In the genomic region with DNA sequence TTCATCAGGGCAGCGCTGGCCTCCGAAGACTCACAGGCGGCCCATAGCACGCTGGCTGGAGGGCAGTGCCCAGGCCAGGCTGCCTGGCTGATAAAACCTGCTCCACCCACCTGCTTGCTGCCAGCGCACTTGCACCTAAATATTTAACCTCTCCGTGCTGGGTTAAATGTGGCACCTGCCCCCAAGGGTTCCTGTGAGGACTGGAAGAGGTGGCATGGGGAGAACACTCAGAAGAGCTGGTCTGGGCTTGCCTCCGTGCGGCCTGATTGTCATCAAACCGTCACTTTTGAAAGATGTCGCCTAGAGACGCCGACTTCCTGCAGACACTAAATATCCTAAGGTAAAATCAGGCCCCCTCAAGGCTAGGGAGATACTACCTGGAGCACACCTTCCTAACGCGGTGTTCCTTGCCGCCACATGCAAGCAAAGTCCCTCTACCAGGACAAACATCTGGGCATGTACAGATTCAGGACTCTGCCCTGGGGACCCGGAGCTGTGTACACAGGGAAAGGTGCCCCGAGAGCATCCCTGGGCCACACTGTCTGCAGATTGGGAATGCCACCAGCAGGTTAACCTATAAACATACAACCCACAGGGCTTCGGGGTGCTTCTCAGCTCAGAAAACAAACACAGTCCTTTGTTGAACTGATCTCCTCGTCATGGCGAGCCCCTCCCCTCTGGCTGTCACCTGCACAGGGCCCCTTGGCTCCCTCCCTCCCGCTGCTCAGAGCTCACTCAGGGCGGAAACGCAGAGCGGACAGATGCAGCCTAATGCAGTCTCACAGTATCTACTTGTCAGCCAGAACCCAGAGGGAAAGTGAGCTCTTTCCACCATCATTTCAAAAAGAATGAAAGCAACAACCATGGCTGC, we compare ENCODE assay signal across 15 cellular contexts.
A peak's percentile ranks its signal among the peaks of the same experiment; 100 is the strongest.
DNase-seq lines count a peak whose midpoint lies in the region; ATAC-seq and TF ChIP-seq lines count a peak whose summit lies in the region.
"Had no signal": no experiment of that assay in that cellular context is flagged by ENCODE, and none has a peak within 500 bp of the region (broad histone marks: within the 10 kb centered on the region; RNA-seq: fewer than 3 reads in every experiment).

No MANE protein-coding gene starts in this region.

- DNase-seq in NCI-H1092 (lab: John Stamatoyannopoulos, UW), result peak; percentile 12
- DNase-seq in NCI-H2107 (lab: John Stamatoyannopoulos, UW), result peak; percentile 62
- DNase-seq in foreskin keratinocyte, result no peak
- no peak for DNase-seq in progenitor cell of endocrine pancreas (ENCODE audit: low spot score, unreplicated experiment)
- DNase-seq in HEK293T (ENCODE audit: extremely low spot score), result no peak
- no peak for DNase-seq in caudate nucleus (lab: John Stamatoyannopoulos, UW)
- no peak for DNase-seq in stimulated activated CD4-positive, alpha-beta T cell treated with anti-CD3 and anti-CD28 coated beads, Interleukin-4, amount 100 ng/mL, for 4 hours
- no peak for DNase-seq in GM13976 (ENCODE audit: low spot score)
- DNase-seq: activated T-cell treated with anti-CD3 and anti-CD28 coated beads, Interleukin-2, amount 50 U/mL, for 1 hour; effector CD4-positive, alpha-beta T cell; kidney glomerular epithelial cell; MM.1S; naive thymus-derived CD8-positive, alpha-beta T cell had no signal

- H3K9me3 Mint-ChIP-seq in progenitor cell of endocrine pancreas (ENCODE audit: low read depth), result peaks cover 2% of the 10 kb centered on the region

- no peaks in the 10 kb centered on the region for H3K27me3 Mint-ChIP-seq in progenitor cell of endocrine pancreas
- H3K27me3 Mint-ChIP-seq: naive thymus-derived CD8-positive, alpha-beta T cell had no signal

- H3K4me3 Mint-ChIP-seq in progenitor cell of endocrine pancreas (ENCODE audit: low read depth), result no peak overlapping the region

- POLR2A ChIA-PET in HEK293T (lab: Yijun Ruan, JAX), result no interaction called here

- CTCF ChIA-PET in HEK293T (lab: Yijun Ruan, JAX), result no interaction called here

- H3K27ac Mint-ChIP-seq in progenitor cell of endocrine pancreas, result peak overlapping the region; percentile 78

- peaks cover 14% of the 10 kb centered on the region for H3K4me1 Mint-ChIP-seq in progenitor cell of endocrine pancreas (ENCODE audit: low read depth)

- peaks cover 20% of the 10 kb centered on the region for H3K36me3 Mint-ChIP-seq in progenitor cell of endocrine pancreas (ENCODE audit: insufficient read depth)

- H3K27me3 ChIP-seq in foreskin keratinocyte, result no peaks in the 10 kb centered on the region
- H3K27me3 ChIP-seq: ascending aorta, thyroid gland had no signal

- ATAC-seq in foreskin keratinocyte, result peak; percentile 6
- ATAC-seq: naive thymus-derived CD8-positive, alpha-beta T cell had no signal

- TF ChIP-seq CTCF in foreskin keratinocyte (conservative IDR thresholded peaks at IDR 0.05) (no peak), progenitor cell of endocrine pancreas (IDR thresholded peaks at IDR 0.05; ENCODE audit: unreplicated experiment) (no peak), GM13976 (IDR thresholded peaks at IDR 0.05; ENCODE audit: borderline replicate concordance, control extremely low read depth, extremely low read depth, insufficient read depth, missing control alignments) (no peak)

- H3K27ac ChIP-seq in foreskin keratinocyte (no peak overlapping the region), caudate nucleus (ENCODE audit: low read depth, low read length) (no peak overlapping the region)
- H3K27ac ChIP-seq: ascending aorta, thyroid gland had no signal

- in situ Hi-C loops in GM13976 (cut with MboI; ENCODE audit: low sequenced_read_pairs, unreplicated experiment), result no loop called here

- H3K4me1 ChIP-seq in foreskin keratinocyte, result no peaks in the 10 kb centered on the region
- H3K4me1 ChIP-seq: ascending aorta, thyroid gland had no signal

TF ChIP-seq in HEK293T, 16 proteins besides CTCF, POLR2A, EP300 and RAD21:
- TF ChIP-seq LEF1 (IDR thresholded peaks at IDR 0.05; ENCODE audit: borderline replicate concordance) (no peak), SUZ12 (IDR thresholded peaks at IDR 0.05) (no peak), CTBP1 (IDR thresholded peaks at IDR 0.05; ENCODE audit: borderline replicate concordance) (no peak), FOXA1 (IDR thresholded peaks at IDR 0.05) (no peak), ZNF384 (IDR thresholded peaks at IDR 0.05) (no peak)
- TF ChIP-seq, protein P1, sequence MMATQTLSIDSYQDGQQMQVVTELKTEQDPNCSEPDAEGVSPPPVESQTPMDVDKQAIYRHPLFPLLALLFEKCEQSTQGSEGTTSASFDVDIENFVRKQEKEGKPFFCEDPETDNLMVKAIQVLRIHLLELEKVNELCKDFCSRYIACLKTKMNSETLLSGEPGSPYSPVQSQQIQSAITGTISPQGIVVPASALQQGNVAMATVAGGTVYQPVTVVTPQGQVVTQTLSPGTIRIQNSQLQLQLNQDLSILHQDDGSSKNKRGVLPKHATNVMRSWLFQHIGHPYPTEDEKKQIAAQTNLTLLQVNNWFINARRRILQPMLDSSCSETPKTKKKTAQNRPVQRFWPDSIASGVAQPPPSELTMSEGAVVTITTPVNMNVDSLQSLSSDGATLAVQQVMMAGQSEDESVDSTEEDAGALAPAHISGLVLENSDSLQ (IDR thresholded peaks at IDR 0.05), result no peak

Comparison
In these comparisons a context has a peak if more than half of its experiments do, and no peak if none do; other contexts are left out.
1. DNase-seq: peak in NCI-H1092 (single experiment) and NCI-H2107 (single experiment); none in foreskin keratinocyte (0 of 2), progenitor cell of endocrine pancreas (single experiment), HEK293T (single experiment), caudate nucleus (0 of 61), stimulated activated CD4-positive, alpha-beta T cell treated with anti-CD3 and anti-CD28 coated beads, Interleukin-4, amount 100 ng/mL, for 4 hours (0 of 2) and GM13976 (single experiment).